Comparison of ENCODE assay signal across 25 cellular contexts in genomic region chr11:105524286-105524685, GRCh38.
DNase-seq lines count a peak whose midpoint lies in the region; ATAC-seq and TF ChIP-seq lines count a peak whose summit lies in the region.
"Had no signal": no experiment of that assay in that cellular context is flagged by ENCODE, and none has a peak within 500 bp of the region (broad histone marks: within the 10 kb centered on the region; RNA-seq: fewer than 3 reads in every experiment).

No MANE protein-coding gene starts in this region.

- no peak overlapping the region for H3K9ac ChIP-seq in SK-N-MC (ENCODE audit: insufficient read length)

- H3K36me3 ChIP-seq in SK-N-MC (ENCODE audit: insufficient read depth, low read length) (no peaks in the 10 kb centered on the region), heart right ventricle (no peaks in the 10 kb centered on the region)
- H3K36me3 ChIP-seq: Peyer's patch, sigmoid colon, SJCRH30, suprapubic skin, upper lobe of right lung had no signal

- H3K27me3 ChIP-seq in heart right ventricle, result no peaks in the 10 kb centered on the region
- H3K27me3 ChIP-seq: Peyer's patch, sigmoid colon, SJCRH30, suprapubic skin, upper lobe of right lung had no signal

- peaks cover 0 to 5% (median 0%) of the 10 kb centered on the region in 9 donors for H3K4me1 ChIP-seq in heart right ventricle
- H3K4me1 ChIP-seq: Peyer's patch, sigmoid colon, SJCRH30, suprapubic skin, upper lobe of right lung had no signal

- peak overlapping the region; percentile 32; the same call in 1 of the 2 replicates for H3K27ac ChIP-seq in SK-N-MC
- H3K27ac ChIP-seq in heart right ventricle, result no peak overlapping the region
- H3K27ac ChIP-seq: HL-60, Peyer's patch, sigmoid colon, SJCRH30, suprapubic skin, upper lobe of right lung had no signal

- TF ChIP-seq CTCF in heart right ventricle (IDR thresholded peaks at IDR 0.05), result no peak

- no peak overlapping the region for H3K4me3 ChIP-seq in SK-N-MC
- H3K4me3 ChIP-seq in heart right ventricle, result no peak overlapping the region
- H3K4me3 ChIP-seq: Peyer's patch, sigmoid colon, SJCRH30, suprapubic skin, upper lobe of right lung had no signal

- DNase-seq in M059J (ENCODE audit: low read depth), result peak; percentile 7
- peak; percentile 93 for DNase-seq in SK-N-MC (ENCODE audit: low read depth, low spot score)
- DNase-seq in heart right ventricle, result no peak
- DNase-seq in renal cortical epithelial cell (ENCODE audit: low read depth), result peak; percentile 95
- DNase-seq in GM03348 (ENCODE audit: low spot score), result no peak
- DNase-seq: activated CD4-positive, CD25-positive, alpha-beta regulatory T cell; activated CD8-positive, alpha-beta memory T cell treated with anti-CD3 and anti-CD28 coated beads, Interleukin-2, amount 10 ng/mL, durations not matched to agents 7 days and 5 days; caudate nucleus; CD8-positive, alpha-beta T cell; DMS 273 treated with DMSO at 0.1 percent for 48 hours; endodermal cell; GOT3; NCI-H1694 treated with DMSO at 0.1 percent for 48 hours; NCI-H2171 treated with DMSO at 0.1 percent for 48 hours; NCI-H524 treated with DMSO at 0.1 percent for 48 hours; Peyer's patch; sigmoid colon; SJCRH30; stimulated activated naive B cell treated with anti-CD40 and anti-IgM and Interleukin-4, amounts not matched to agents 10 μg/mL and 1 μg/mL and 100 μg/mL, for 72 hours; T-cell; upper lobe of right lung had no signal

- WGBS in heart right ventricle, 2 donors, result 39 to 43% methylated on average over 3 of the region's 3 CpGs

- H3K9me3 ChIP-seq in SK-N-MC (ENCODE audit: low read depth, low read length), result peaks cover 4% of the 10 kb centered on the region; the same call in 1 of the 2 replicates
- H3K9me3 ChIP-seq in heart right ventricle, result peaks cover 0 to 10% (median 2%) of the 10 kb centered on the region in 11 donors
- H3K9me3 ChIP-seq: Peyer's patch, SJCRH30, suprapubic skin, upper lobe of right lung had no signal

- peak in 6 of 8 donors; percentile 47 to 89 (median 72) for ATAC-seq in heart right ventricle
- no peak for ATAC-seq in esophagus mucosa
- no peak for ATAC-seq in GM18511 (IDR thresholded peaks at IDR 0.05; ENCODE audit: unreplicated experiment)
- ATAC-seq: activated CD8-positive, alpha-beta memory T cell treated with anti-CD3 and anti-CD28 coated beads, Interleukin-2, amount 10 ng/mL, durations not matched to agents 7 days and 5 days; CD8-positive, alpha-beta T cell; stimulated activated naive B cell treated with anti-CD40 and anti-IgM and Interleukin-4, amounts not matched to agents 10 μg/mL and 1 μg/mL and 100 μg/mL, for 72 hours; T-cell; upper lobe of right lung had no signal

- intact Hi-C loops in heart right ventricle (cut with DNase I), result no loop called here

Comparison
In these comparisons a context has a peak if more than half of its experiments do, and no peak if none do; other contexts are left out.
1. DNase-seq: peak in M059J (single experiment), SK-N-MC (single experiment) and renal cortical epithelial cell (single experiment); none in heart right ventricle (0 of 2) and GM03348 (single experiment).
2. ATAC-seq: peak in heart right ventricle (6 of 8); none in esophagus mucosa (single experiment) and GM18511 (single experiment).